In genomic region chr1:28144203-28145135, GRCh38 we compare ENCODE assay signal across 8 cellular contexts. TPM values are rescaled to one million over a fixed set of nuclear protein-coding genes. Genes with fewer than 3 reads are reported as not detected.
DNase-seq lines count a peak whose midpoint lies in the region; ATAC-seq and TF ChIP-seq lines count a peak whose summit lies in the region.

No MANE protein-coding gene starts in this region.

- no peak overlapping the region for H3K27ac ChIP-seq in GM23248
- H3K27ac ChIP-seq in stomach: no peak overlapping the region

- no peak for TF ChIP-seq POLR2A in stomach (IDR thresholded peaks at IDR 0.05)

- DNase-seq in GM23248: peak; percentile 74
- peak; percentile 67 for DNase-seq in MV-4-11 (lab: John Stamatoyannopoulos, UW)
- peak; percentile 67 for DNase-seq in fibroblast of peridontal ligament (ENCODE audit: extremely low read depth)
- DNase-seq in NCI-H82 (lab: John Stamatoyannopoulos, UW): no peak
- DNase-seq in stomach: no peak
- DNase-seq in activated effector memory CD4-positive, alpha-beta T cell treated with anti-CD3 and anti-CD28 coated beads, Interleukin-2, amount 50 U/mL, for 16 hours: no peak
- no peak for DNase-seq in RPMI8226

- H3K4me1 ChIP-seq in GM23248 (ENCODE audit: insufficient read depth) (no peaks in the 10 kb centered on the region), stomach (no peaks in the 10 kb centered on the region)

- 29 to 38% methylated on average over 5 of the region's 5 CpGs for WGBS in GM23248 (ENCODE audit: low coverage in 1 of 2, low lambda C conversion rate in 2 of 2, missing lambda C conversion rate in 2 of 2), 2 experiments
- 69 to 72% (median 71%) methylated on average over 5 of the region's 5 CpGs for WGBS in stomach, 5 donors

- no peak for TF ChIP-seq CTCF in stomach (IDR thresholded peaks at IDR 0.05)

- no peaks in the 10 kb centered on the region for H3K9me3 ChIP-seq in GM23248 (ENCODE audit: low read depth)
- H3K9me3 ChIP-seq in stomach: no peaks in the 10 kb centered on the region

- no peak overlapping the region for H3K4me2 ChIP-seq in GM23248 (ENCODE audit: unreplicated experiment)

- intact Hi-C loops in stomach (cut with DNase I; ENCODE audit: low total_unique reads): no loop called here

- no peak for TF ChIP-seq EP300 in stomach (IDR thresholded peaks at IDR 0.05)

- no peak overlapping the region for H2AFZ ChIP-seq in GM23248

- H3K27me3 ChIP-seq in GM23248 (replicated peaks; ENCODE audit: insufficient read depth) (no peaks in the 10 kb centered on the region), stomach (no peaks in the 10 kb centered on the region)

- no peak overlapping the region for H3K4me3 ChIP-seq in GM23248
- H3K4me3 ChIP-seq in stomach: no peak overlapping the region

- peaks cover 12% of the 10 kb centered on the region for H3F3A ChIP-seq in GM23248 (ENCODE audit: insufficient read depth)

- in situ Hi-C loops in GM23248 (cut with MboI): no loop called here

- no peak overlapping the region for H3K9ac ChIP-seq in GM23248

- no peaks in the 10 kb centered on the region for H3K79me2 ChIP-seq in GM23248 (ENCODE audit: insufficient read depth)

- H3K9me2 ChIP-seq in GM23248 (ENCODE audit: insufficient read depth): no peaks in the 10 kb centered on the region

- ATAC-seq in GM18511 (IDR thresholded peaks at IDR 0.05; ENCODE audit: unreplicated experiment): peak; percentile 82

- no peaks in the 10 kb centered on the region for H4K20me1 ChIP-seq in GM23248 (ENCODE audit: insufficient read depth)

- H3K36me3 ChIP-seq in GM23248 (ENCODE audit: low read depth): no peaks in the 10 kb centered on the region
- H3K36me3 ChIP-seq in stomach: peaks cover 0 to 1% (median under 1%) of the 10 kb centered on the region in 4 donors

RNA-seq across cellular contexts. Expression of gene PTAFR, which starts 32.0 kb away (rescaled TPM):
- not detected in 2 replicates for total RNA-seq in GM23248 (2014; rRNA removed; shearing (Covaris generic))
- polyA plus RNA-seq in GM23248 (2016; fragmentation: Nextera tagmentation; extraction: Ambion mirVana): 0.08 TPM in 1 of 2 replicates, not detected in the other
- total RNA-seq in stomach: 1 to 10 TPM in 3 of 5 donors, under 1 TPM in 1, not detected in 1; 0.45 to 3.5 (median 2.5) TPM
- polyA plus RNA-seq in stomach: 1 to 10 TPM; 1.2 to 1.9 (median 1.7) TPM

RNA-seq across cellular contexts. Expression of gene EYA3, which starts 56.1 kb away (rescaled TPM):
- 16.9 and 19.2 TPM in 2 replicates for total RNA-seq in GM23248 (2014; rRNA removed; shearing (Covaris generic))
- polyA plus RNA-seq in GM23248 (2016; fragmentation: Nextera tagmentation; extraction: Ambion mirVana) (8.6 and 9.1 TPM in 2 replicates), stomach (1 to 10 TPM; 2.9 to 3.6 (median 3.6) TPM)
- 10 to 100 TPM; 11.1 to 38.2 (median 14.5) TPM for total RNA-seq in stomach

Comparison
In these comparisons a context has a peak if more than half of its experiments do, and no peak if none do; other contexts are left out.
1. DNase-seq: peak in GM23248 (single experiment), MV-4-11 (single experiment) and fibroblast of peridontal ligament (single experiment); none in NCI-H82 (single experiment), stomach (single experiment), activated effector memory CD4-positive, alpha-beta T cell treated with anti-CD3 and anti-CD28 coated beads, Interleukin-2, amount 50 U/mL, for 16 hours (single experiment) and RPMI8226 (single experiment).